ENCODE assay signal across 8 cellular contexts in genomic region chr6:33318426-33319073, GRCh38. TPM values are rescaled to one million over a fixed set of nuclear protein-coding genes. Genes with fewer than 3 reads are reported as not detected.
A peak's percentile ranks its signal among the peaks of the same experiment; 100 is the strongest.
DNase-seq lines count a peak whose midpoint lies in the region; ATAC-seq and TF ChIP-seq lines count a peak whose summit lies in the region.

No MANE protein-coding gene starts in this region.

- H3K36me3 ChIP-seq in DND-41 (ENCODE audit: insufficient read depth, low read length), result peaks cover 34% of the 10 kb centered on the region
- H3K36me3 ChIP-seq in RWPE2 (ENCODE audit: low read depth), result peaks cover 31% of the 10 kb centered on the region
- peaks cover 27 to 40% (median 32%) of the 10 kb centered on the region in 4 donors for H3K36me3 ChIP-seq in esophagus muscularis mucosa
- peaks cover 11 to 32% of the 10 kb centered on the region in 2 donors for H3K36me3 ChIP-seq in psoas muscle (ENCODE audit: insufficient read depth in 1 of 2, low read depth in 1 of 2)

- H3K79me2 ChIP-seq in DND-41 (ENCODE audit: insufficient read depth, low read length), result peaks cover 61% of the 10 kb centered on the region

- no peak for TF ChIP-seq EP300 in esophagus muscularis mucosa (IDR thresholded peaks at IDR 0.05)

- peak overlapping the region; percentile 59 for H3K9ac ChIP-seq in DND-41 (ENCODE audit: low read depth, low read length)

- intact Hi-C loops in esophagus muscularis mucosa (cut with DNase I) (no loop called here), psoas muscle (cut with DNase I) (no loop called here)

- H3K4me3 ChIP-seq in DND-41 (ENCODE audit: low read depth in 1 of 2, low read length in 2 of 2) (peak overlapping the region; percentile 34 to 63; a peak in 3 of 4 replicates), RWPE2 (ENCODE audit: severe bottlenecking) (peak overlapping the region; percentile 47), esophagus muscularis mucosa (peak overlapping the region; percentile 59 to 74 (median 66)), psoas muscle (peak overlapping the region; percentile 68)

- peaks cover 13% of the 10 kb centered on the region for H4K20me1 ChIP-seq in DND-41 (ENCODE audit: insufficient read depth, low read length)

- H2AFZ ChIP-seq in DND-41 (ENCODE audit: low read depth, low read length), result peak overlapping the region; percentile 57; the same call in 1 of the 2 replicates

- TF ChIP-seq POLR2A in esophagus muscularis mucosa (IDR thresholded peaks at IDR 0.05; ENCODE audit: low read depth), result no peak

- no peak for ATAC-seq in DND-41 (ENCODE audit: insufficient read depth, low read depth)
- ATAC-seq in RWPE2 (ENCODE audit: low read depth), result no peak
- ATAC-seq in psoas muscle, result no peak
- no peak for ATAC-seq in GM18873 (IDR thresholded peaks at IDR 0.05; ENCODE audit: low FRiP score, unreplicated experiment)
- ATAC-seq in GM21786 (IDR thresholded peaks at IDR 0.05; ENCODE audit: unreplicated experiment), result no peak

- no peak for DNase-seq in DND-41
- no peak for DNase-seq in RWPE2 (ENCODE audit: low spot score)
- no peak for DNase-seq in esophagus muscularis mucosa (ENCODE audit: extremely low spot score)
- DNase-seq in psoas muscle, result no peak
- no peak for DNase-seq in NCI-H69 (lab: John Stamatoyannopoulos, UW)
- no peak for DNase-seq in NCI-H146 (lab: John Stamatoyannopoulos, UW)

- TF ChIP-seq CTCF in DND-41 (IDR thresholded peaks at IDR 0.05; ENCODE audit: borderline replicate concordance, extremely low read depth, low read length, poor library complexity, severe bottlenecking), result no peak
- no peak for TF ChIP-seq CTCF in RWPE2 (IDR thresholded peaks at IDR 0.05; ENCODE audit: poor library complexity, severe bottlenecking)
- TF ChIP-seq CTCF in esophagus muscularis mucosa (IDR thresholded peaks at IDR 0.05), result no peak
- no peak for TF ChIP-seq CTCF in psoas muscle (IDR thresholded peaks at IDR 0.05)

- H3K27ac ChIP-seq in DND-41 (ENCODE audit: low read length) (peak overlapping the region; percentile 83), RWPE2 (ENCODE audit: poor library complexity, severe bottlenecking) (peak overlapping the region; percentile 82), esophagus muscularis mucosa (replicated peaks in 1 of 4) (peak overlapping the region; percentile 84 to 95 (median 90)), psoas muscle (peak overlapping the region; percentile 77)

- 66% methylated on average over 8 of the region's 8 CpGs for WGBS in esophagus muscularis mucosa
- 64 to 66% (median 66%) methylated on average over 7 to 8 of the region's 8 CpGs for WGBS in psoas muscle, 3 donors

- H3K27me3 ChIP-seq in DND-41 (ENCODE audit: insufficient read depth, low read length, poor library complexity) (no peaks in the 10 kb centered on the region), RWPE2 (ENCODE audit: insufficient read depth, poor library complexity, severe bottlenecking) (no peaks in the 10 kb centered on the region), esophagus muscularis mucosa (no peaks in the 10 kb centered on the region), psoas muscle (ENCODE audit: insufficient read depth in 3 of 3, low read length in 2 of 3) (no peaks in the 10 kb centered on the region)

- H3K9me3 ChIP-seq in DND-41 (ENCODE audit: insufficient read depth, low read length, severe bottlenecking) (no peaks in the 10 kb centered on the region), RWPE2 (ENCODE audit: severe bottlenecking) (no peaks in the 10 kb centered on the region), esophagus muscularis mucosa (no peaks in the 10 kb centered on the region), psoas muscle (no peaks in the 10 kb centered on the region)

- H3K4me2 ChIP-seq in DND-41 (ENCODE audit: insufficient read depth, low read length), result peak overlapping the region; percentile 97

- H3K4me1 ChIP-seq in DND-41 (ENCODE audit: insufficient read depth, low read length) (peaks cover 69% of the 10 kb centered on the region), RWPE2 (ENCODE audit: insufficient read depth, poor library complexity, severe bottlenecking) (peaks cover 31% of the 10 kb centered on the region), esophagus muscularis mucosa (peaks cover 48 to 79% (median 73%) of the 10 kb centered on the region in 4 donors), psoas muscle (peaks cover 52% of the 10 kb centered on the region)

RNA-seq across cellular contexts. Expression of gene ZBTB22, which starts 1.0 kb away (rescaled TPM):
- total RNA-seq in esophagus muscularis mucosa (10 to 100 TPM; 12.9 to 24.2 (median 15.8) TPM), psoas muscle (10 to 100 TPM in 2 of 4 donors, 1 to 10 TPM in 2; 7.4 to 19.7 (median 10.1) TPM)
- 1 to 10 TPM; 4.7 to 8.4 (median 5.7) TPM for polyA plus RNA-seq in psoas muscle

RNA-seq across cellular contexts. Expression of gene DAXX, which starts 4.2 kb away (rescaled TPM):
- 10 to 100 TPM; 29.5 to 51.1 (median 40.9) TPM for total RNA-seq in esophagus muscularis mucosa
- total RNA-seq in psoas muscle, result 10 to 100 TPM; 22.2 to 36.4 (median 34.2) TPM
- polyA plus RNA-seq in psoas muscle, result 10 to 100 TPM; 39.3 to 76.8 (median 59.7) TPM

RNA-seq across cellular contexts. Expression of gene TAPBP, which starts 4.7 kb away (rescaled TPM):
- total RNA-seq in esophagus muscularis mucosa (100 to 1,000 TPM in 1 of 4 donors, 10 to 100 TPM in 3; 69.8 to 150 (median 86.6) TPM), psoas muscle (10 to 100 TPM; 24.4 to 37.4 (median 27.1) TPM)
- polyA plus RNA-seq in psoas muscle, result 10 to 100 TPM in 2 of 3 donors, 1 to 10 TPM in 1; 7.9 to 16.1 (median 10.1) TPM

RNA-seq across cellular contexts. Expression of gene RGL2, which starts 19.8 kb away (rescaled TPM):
- total RNA-seq in esophagus muscularis mucosa, result 10 to 100 TPM; 38.2 to 89.3 (median 65.3) TPM
- total RNA-seq in psoas muscle, result 10 to 100 TPM; 44.5 to 58.3 (median 54.9) TPM
- 10 to 100 TPM; 30.5 to 66.1 (median 51.9) TPM for polyA plus RNA-seq in psoas muscle

RNA-seq across cellular contexts. Expression of gene PFDN6, which starts 29.1 kb away (rescaled TPM):
- total RNA-seq in esophagus muscularis mucosa, result 10 to 100 TPM; 29.1 to 54.2 (median 43.7) TPM
- 10 to 100 TPM; 57.2 to 87.6 (median 75.7) TPM for total RNA-seq in psoas muscle
- polyA plus RNA-seq in psoas muscle, result 100 to 1,000 TPM; 223 to 296 (median 248) TPM
